Comparison of ENCODE assay signal across 8 cellular contexts in the genomic region with DNA sequence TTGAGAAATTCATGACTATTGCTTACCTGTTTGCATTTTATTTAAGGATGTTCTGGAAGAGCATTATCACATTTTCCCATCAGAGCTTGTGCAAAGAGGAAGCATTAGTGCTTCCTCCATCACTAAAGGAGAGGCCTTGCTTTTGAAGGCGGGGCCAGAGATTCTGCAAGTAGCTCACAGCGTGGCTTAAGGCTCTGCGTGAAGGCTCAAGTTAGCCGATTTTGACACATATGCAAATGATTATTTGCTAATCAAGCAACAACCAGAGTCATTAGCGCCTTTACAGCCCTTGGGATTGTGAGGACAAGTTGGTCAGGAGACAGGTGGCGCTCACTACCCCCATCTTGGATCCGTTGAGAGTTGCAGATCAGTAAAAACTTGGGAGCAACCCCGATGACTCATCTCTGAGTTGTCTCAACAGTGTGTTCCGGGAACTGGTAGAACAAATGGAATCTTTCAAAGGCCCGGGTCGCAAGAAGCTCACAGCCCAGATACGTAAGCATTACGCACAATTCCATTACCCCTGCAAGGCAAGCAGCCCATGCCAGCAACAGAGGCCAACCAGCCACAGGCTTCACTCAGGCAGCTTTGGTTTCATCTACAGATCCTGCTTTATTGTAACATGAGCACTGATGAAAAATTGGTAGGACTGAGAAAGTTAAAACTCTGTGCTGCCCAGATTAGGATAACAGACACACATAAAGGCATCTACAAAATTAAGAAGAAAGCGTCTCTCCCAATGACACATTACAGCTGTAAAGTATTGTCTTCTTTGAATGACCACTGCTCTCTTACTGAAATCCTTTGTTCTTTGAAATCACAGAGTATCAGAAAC. TPM values are rescaled to one million over a fixed set of nuclear protein-coding genes. Genes with fewer than 3 reads are reported as not detected.
A peak's percentile ranks its signal among the peaks of the same experiment; 100 is the strongest.
DNase-seq lines count a peak whose midpoint lies in the region; ATAC-seq and TF ChIP-seq lines count a peak whose summit lies in the region.

No MANE protein-coding gene starts in this region.

- no peak overlapping the region for H3K27ac Mint-ChIP-seq in activated naive CD8-positive, alpha-beta T cell treated with anti-CD3 and anti-CD28 coated beads, Interleukin-2, amount 50 U/mL, for 24 hours

- TF ChIP-seq POLR2A in heart left ventricle (IDR thresholded peaks at IDR 0.05): no peak

- H3K27me3 Mint-ChIP-seq in activated naive CD8-positive, alpha-beta T cell treated with anti-CD3 and anti-CD28 coated beads, Interleukin-2, amount 50 U/mL, for 24 hours: no peaks in the 10 kb centered on the region

- no peaks in the 10 kb centered on the region for H3K36me3 ChIP-seq in heart left ventricle

- H3K4me1 ChIP-seq in heart left ventricle: peaks cover 0 to 18% (median 2%) of the 10 kb centered on the region in 12 donors

- intact Hi-C loops in heart left ventricle (cut with DNase I): loop anchor here in 6 of 10 donors (2.0 to 10.0 kb wide), 3 partner anchors 162 to 166 kb away; no protein-coding TSS in a partner anchor

- no peaks in the 10 kb centered on the region for H3K4me1 Mint-ChIP-seq in activated naive CD8-positive, alpha-beta T cell treated with anti-CD3 and anti-CD28 coated beads, Interleukin-2, amount 50 U/mL, for 24 hours

- peak in 4 of 12 donors; percentile 19 to 41 (median 36) for TF ChIP-seq CTCF in heart left ventricle (IDR thresholded peaks at IDR 0.05)

- H3K9me3 ChIP-seq in heart left ventricle: no peaks in the 10 kb centered on the region

- H3K27me3 ChIP-seq in heart left ventricle: no peaks in the 10 kb centered on the region

- no peaks in the 10 kb centered on the region for H3K36me3 Mint-ChIP-seq in activated naive CD8-positive, alpha-beta T cell treated with anti-CD3 and anti-CD28 coated beads, Interleukin-2, amount 50 U/mL, for 24 hours (ENCODE audit: low read depth)

- H3K4me3 ChIP-seq in heart left ventricle: peak overlapping the region in 3 of 12 donors; percentile 10 to 23 (median 10)

- 37 to 69% (median 38%) methylated on average over 14 of the region's 14 CpGs for WGBS in adipose tissue, 3 donors
- WGBS in heart left ventricle, 4 donors: 49 to 57% (median 56%) methylated on average over 14 of the region's 14 CpGs

- no peak overlapping the region for H3K4me3 Mint-ChIP-seq in activated naive CD8-positive, alpha-beta T cell treated with anti-CD3 and anti-CD28 coated beads, Interleukin-2, amount 50 U/mL, for 24 hours

- H3K9me3 Mint-ChIP-seq in activated naive CD8-positive, alpha-beta T cell treated with anti-CD3 and anti-CD28 coated beads, Interleukin-2, amount 50 U/mL, for 24 hours: no peaks in the 10 kb centered on the region

- H3K27ac ChIP-seq in adipose tissue (ENCODE audit: low read depth, low read length): peak overlapping the region; percentile 49
- peak overlapping the region; percentile 27 to 88 (median 74) for H3K27ac ChIP-seq in heart left ventricle

- peak; percentile 99 for DNase-seq in HCEC 1CT
- peak; percentile 64 to 82 (median 77) for DNase-seq in heart left ventricle
- DNase-seq in pons (ENCODE audit: low spot score): peak; percentile 72
- DNase-seq in cerebellar nuclear complex (lab: John Stamatoyannopoulos, UW): no peak
- no peak for DNase-seq in AML-193 (lab: John Stamatoyannopoulos, UW)
- DNase-seq in activated naive CD8-positive, alpha-beta T cell treated with anti-CD3 and anti-CD28 coated beads, Interleukin-2, amount 50 U/mL, for 24 hours: no peak

- ATAC-seq in heart left ventricle (peak; percentile 90 to 95 (median 94)), HG03460 (IDR thresholded peaks at IDR 0.05; ENCODE audit: unreplicated experiment) (no peak)
- ATAC-seq in activated naive CD8-positive, alpha-beta T cell treated with anti-CD3 and anti-CD28 coated beads, Interleukin-2, amount 50 U/mL, for 24 hours: no peak

RNA-seq across cellular contexts. Expression of gene SPTSSA, which starts 34.9 kb away (rescaled TPM):
- polyA plus RNA-seq in adipose tissue (10 to 100 TPM in 2 of 3 donors, 1 to 10 TPM in 1; 8.8 to 55.9 (median 22.3) TPM), heart left ventricle (10 to 100 TPM; 17.3 to 24.9 TPM)
- total RNA-seq in heart left ventricle: 10 to 100 TPM in 6 of 9 donors, 1 to 10 TPM in 3; 8.3 to 15.3 (median 12.0) TPM

RNA-seq across cellular contexts. Expression of gene EAPP, which starts 42.6 kb away (rescaled TPM):
- polyA plus RNA-seq in adipose tissue (10 to 100 TPM; 16.5 to 46.4 (median 24.3) TPM), heart left ventricle (10 to 100 TPM; 19.8 to 22.2 TPM)
- 10 to 100 TPM; 11.4 to 28.5 (median 19.4) TPM for total RNA-seq in heart left ventricle

Comparison
In these comparisons a context has a peak if more than half of its experiments do, and no peak if none do; other contexts are left out.
1. DNase-seq: peak in HCEC 1CT (single experiment), heart left ventricle (5 of 5) and pons (single experiment); none in cerebellar nuclear complex (0 of 2), AML-193 (0 of 2) and activated naive CD8-positive, alpha-beta T cell treated with anti-CD3 and anti-CD28 coated beads, Interleukin-2, amount 50 U/mL, for 24 hours (single experiment).
2. ATAC-seq: peak in heart left ventricle (4 of 4); none in HG03460 (single experiment) and activated naive CD8-positive, alpha-beta T cell treated with anti-CD3 and anti-CD28 coated beads, Interleukin-2, amount 50 U/mL, for 24 hours (single experiment).